ENCODE assay signal across 17 cellular contexts in genomic region chr6:95517004-95517403, GRCh38.
DNase-seq lines count a peak whose midpoint lies in the region; ATAC-seq and TF ChIP-seq lines count a peak whose summit lies in the region.
"Had no signal": no experiment of that assay in that cellular context is flagged by ENCODE, and none has a peak within 500 bp of the region (broad histone marks: within the 10 kb centered on the region; RNA-seq: fewer than 3 reads in every experiment).

No MANE protein-coding gene starts in this region.

- H3K36me3 ChIP-seq in HEK293 (ENCODE audit: control insufficient read depth in 2 of 2, insufficient read depth in 1 of 2, low read length in 2 of 2) (no peaks in the 10 kb centered on the region), A673 (ENCODE audit: insufficient read depth, low read length, poor library complexity, severe bottlenecking) (no peaks in the 10 kb centered on the region)
- H3K36me3 ChIP-seq in CD8-positive, alpha-beta memory T cell (ENCODE audit: insufficient read depth, low read length) = no peaks in the 10 kb centered on the region
- H3K36me3 ChIP-seq: BLaER1 had no signal

- no peaks in the 10 kb centered on the region for H3K9me3 Mint-ChIP-seq in WTC11
- no peaks in the 10 kb centered on the region for H3K9me3 Mint-ChIP-seq in stimulated activated effector memory CD8-positive, alpha-beta T cell treated with anti-CD3 and anti-CD28 coated beads, Interleukin-12 subunit alpha, Interleukin-12 subunit beta, amount 100 ng/mL, for 72 hours
- H3K9me3 Mint-ChIP-seq in CD8-positive, alpha-beta memory T cell = no peaks in the 10 kb centered on the region
- H3K9me3 Mint-ChIP-seq: H9 had no signal

- TF ChIP-seq CTCF in HEK293 (tag by site-specific recombination; IDR thresholded peaks at IDR 0.05) (no peak), WTC11 (IDR thresholded peaks at IDR 0.05) (no peak), A673 (conservative IDR thresholded peaks at IDR 0.05; ENCODE audit: low read depth, low read length) (no peak)

- CTCF ChIA-PET in HEK293 (lab: Yijun Ruan, JAX) (interaction anchor here (0.8 kb wide), 1 partner anchor 8 kb away, joined by 3 read pairs; no protein-coding TSS in a partner anchor), WTC11 (lab: Charles Lee) (no interaction called here), A673 (lab: Charles Lee) (no interaction called here)
- CTCF ChIA-PET in CD8-positive, alpha-beta memory T cell (lab: Charles Lee) = no interaction called here

- H3K9me3 ChIP-seq in HEK293 (ENCODE audit: control insufficient read depth, insufficient read depth, low read depth, low read length) = no peaks in the 10 kb centered on the region
- H3K9me3 ChIP-seq in CD8-positive, alpha-beta memory T cell (ENCODE audit: low read length) = no peaks in the 10 kb centered on the region
- H3K9me3 ChIP-seq in A673 (ENCODE audit: low read depth, low read length, poor library complexity, severe bottlenecking) = no peaks in the 10 kb centered on the region
- H3K9me3 ChIP-seq: A549, BLaER1 had no signal

- H3K4me3 ChIP-seq in HEK293 (ENCODE audit: low read depth, low read length) = no peak overlapping the region
- H3K4me3 ChIP-seq in CD8-positive, alpha-beta memory T cell (ENCODE audit: low read length) = no peak overlapping the region
- H3K4me3 ChIP-seq in A673 (ENCODE audit: low read depth, low read length, poor library complexity, severe bottlenecking) = no peak overlapping the region
- H3K4me3 ChIP-seq: A549, BLaER1 had no signal

- intact Hi-C loops in A673 (cut with micrococcal nuclease; ENCODE audit: unreplicated experiment) = no loop called here

- no peaks in the 10 kb centered on the region for H3K36me3 Mint-ChIP-seq in WTC11
- H3K36me3 Mint-ChIP-seq in stimulated activated effector memory CD8-positive, alpha-beta T cell treated with anti-CD3 and anti-CD28 coated beads, Interleukin-12 subunit alpha, Interleukin-12 subunit beta, amount 100 ng/mL, for 72 hours = no peaks in the 10 kb centered on the region
- H3K36me3 Mint-ChIP-seq in CD8-positive, alpha-beta memory T cell = no peaks in the 10 kb centered on the region
- H3K36me3 Mint-ChIP-seq: CD14-positive monocyte; CD4-positive, alpha-beta memory T cell had no signal

- POLR2A ChIA-PET in HEK293 (lab: Yijun Ruan, JAX) (no interaction called here), WTC11 (lab: Charles Lee) (no interaction called here), A673 (lab: Charles Lee; ENCODE audit: low non-redundant PET) (no interaction called here)
- POLR2A ChIA-PET in CD8-positive, alpha-beta memory T cell (lab: Charles Lee) = no interaction called here

- no TSS peak for BruUV-seq in A673 (replicated peaks; lab: Mats Ljungman, UMichigan)

- peaks cover 54% of the 10 kb centered on the region for H3K4me1 Mint-ChIP-seq in WTC11
- no peaks in the 10 kb centered on the region for H3K4me1 Mint-ChIP-seq in stimulated activated effector memory CD8-positive, alpha-beta T cell treated with anti-CD3 and anti-CD28 coated beads, Interleukin-12 subunit alpha, Interleukin-12 subunit beta, amount 100 ng/mL, for 72 hours
- no peaks in the 10 kb centered on the region for H3K4me1 Mint-ChIP-seq in CD8-positive, alpha-beta memory T cell
- H3K4me1 Mint-ChIP-seq: CD14-positive monocyte; CD4-positive, alpha-beta memory T cell had no signal

- ATAC-seq in WTC11 (no peak), HG02840 (IDR thresholded peaks at IDR 0.05; ENCODE audit: low FRiP score, unreplicated experiment) (no peak)
- peak; percentile 24 for ATAC-seq in stimulated activated effector memory CD8-positive, alpha-beta T cell treated with anti-CD3 and anti-CD28 coated beads, Interleukin-12 subunit alpha, Interleukin-12 subunit beta, amount 100 ng/mL, for 72 hours
- ATAC-seq: A549 had no signal

- H3K27ac Mint-ChIP-seq in WTC11 = peak overlapping the region; percentile 29; the same call in 1 of the 2 replicates
- H3K27ac Mint-ChIP-seq in stimulated activated effector memory CD8-positive, alpha-beta T cell treated with anti-CD3 and anti-CD28 coated beads, Interleukin-12 subunit alpha, Interleukin-12 subunit beta, amount 100 ng/mL, for 72 hours = no peak overlapping the region
- H3K27ac Mint-ChIP-seq in CD8-positive, alpha-beta memory T cell = no peak overlapping the region
- H3K27ac Mint-ChIP-seq: CD14-positive monocyte; CD4-positive, alpha-beta memory T cell had no signal

- no peaks in the 10 kb centered on the region for H3K27me3 Mint-ChIP-seq in WTC11 (ENCODE audit: low read depth)
- H3K27me3 Mint-ChIP-seq in CD8-positive, alpha-beta memory T cell = peaks cover 3 to 7% of the 10 kb centered on the region in 2 donors

- H3K4me1 ChIP-seq in HEK293 (ENCODE audit: control insufficient read depth, insufficient read depth, low read length) = no peaks in the 10 kb centered on the region
- no peaks in the 10 kb centered on the region for H3K4me1 ChIP-seq in CD8-positive, alpha-beta memory T cell (ENCODE audit: insufficient read depth, low read length)
- peaks cover 5% of the 10 kb centered on the region for H3K4me1 ChIP-seq in A673 (ENCODE audit: insufficient read depth, low read length, poor library complexity, severe bottlenecking)
- H3K4me1 ChIP-seq: A549, BLaER1 had no signal

- no peak overlapping the region for H3K27ac ChIP-seq in HEK293 (ENCODE audit: extremely low read depth, low read depth, low read length)
- no peak overlapping the region for H3K27ac ChIP-seq in CD8-positive, alpha-beta memory T cell (ENCODE audit: low read depth, low read length)
- no peak overlapping the region for H3K27ac ChIP-seq in A673 (ENCODE audit: low read depth, low read length, poor library complexity, severe bottlenecking)
- H3K27ac ChIP-seq: A549, BLaER1, HL-60, KMS-11 had no signal

- H3K4me3 Mint-ChIP-seq in WTC11 = no peak overlapping the region
- no peak overlapping the region for H3K4me3 Mint-ChIP-seq in stimulated activated effector memory CD8-positive, alpha-beta T cell treated with anti-CD3 and anti-CD28 coated beads, Interleukin-12 subunit alpha, Interleukin-12 subunit beta, amount 100 ng/mL, for 72 hours
- H3K4me3 Mint-ChIP-seq in CD8-positive, alpha-beta memory T cell = no peak overlapping the region
- H3K4me3 Mint-ChIP-seq: CD14-positive monocyte; CD4-positive, alpha-beta memory T cell; H9 had no signal

- H3K27me3 ChIP-seq in CD8-positive, alpha-beta memory T cell (ENCODE audit: insufficient read depth, low read length, poor library complexity, severe bottlenecking) = no peaks in the 10 kb centered on the region
- H3K27me3 ChIP-seq in A673 (replicated peaks; ENCODE audit: insufficient read depth, low read depth, low read length, poor library complexity) = no peaks in the 10 kb centered on the region
- H3K27me3 ChIP-seq: BLaER1 had no signal

- DNase-seq in WTC11 (ENCODE audit: low spot score) = no peak
- peak; percentile 75 for DNase-seq in islet precursor cell
- no peak for DNase-seq in stimulated activated effector memory CD8-positive, alpha-beta T cell treated with anti-CD3 and anti-CD28 coated beads, Interleukin-12 subunit alpha, Interleukin-12 subunit beta, amount 100 ng/mL, for 72 hours (ENCODE audit: low spot score in 2 of 2)
- DNase-seq in CD8-positive, alpha-beta memory T cell = no peak
- DNase-seq in A172 (ENCODE audit: low spot score) = no peak
- DNase-seq in A673 (ENCODE audit: low spot score) = no peak
- DNase-seq: CD4-positive, alpha-beta memory T cell; GDM1; GOT3; H9 had no signal

TF ChIP-seq in HEK293, 187 proteins besides CTCF, POLR2A, EP300 and RAD21:
- TF ChIP-seq ZNF610 (tag by site-specific recombination; IDR thresholded peaks at IDR 0.05; ENCODE audit: borderline replicate concordance) (peak; percentile 64; the same call in 1 of the 2 replicates), ZNF112 (tag by site-specific recombination; IDR thresholded peaks at IDR 0.05) (no peak)
TF ChIP-seq in HEK293: peak in this region for 1.

TF ChIP-seq in WTC11, 78 proteins besides CTCF, POLR2A, EP300 and RAD21 (continues in another document):
- TF ChIP-seq ZNF281 (CRISPR knock-in tag; IDR thresholded peaks at IDR 0.05) (no peak), GABPB1 (CRISPR knock-in tag; IDR thresholded peaks at IDR 0.05) (no peak), ZNF425 (CRISPR knock-in tag; conservative IDR thresholded peaks at IDR 0.05) (no peak), ZNF232 (CRISPR knock-in tag; IDR thresholded peaks at IDR 0.05) (no peak)
